In genomic region chr6:168536665-168537249, GRCh38 we compare ENCODE assay signal across 22 cellular contexts.
DNase-seq lines count a peak whose midpoint lies in the region; ATAC-seq, FAIRE-seq and TF ChIP-seq lines count a peak whose summit lies in the region.
"Had no signal": no experiment of that assay in that cellular context is flagged by ENCODE, and none has a peak within 500 bp of the region (broad histone marks: within the 10 kb centered on the region; RNA-seq: fewer than 3 reads in every experiment).

No MANE protein-coding gene starts in this region.

- 46% methylated on average over 5 of the region's 14 CpGs; no CpG with 5 or more reads in 1 of the 2 donors for WGBS in gastroesophageal sphincter (ENCODE audit: low coverage in 1 of 2), 2 donors
- 80% methylated on average over 14 of the region's 14 CpGs for WGBS in prostate gland

- ATAC-seq in gastroesophageal sphincter = peak; percentile 22
- no peak for ATAC-seq in thoracic aorta (ENCODE audit: insufficient number of reproducible peaks, low FRiP score, low read depth)
- no peak for ATAC-seq in GM18907 (IDR thresholded peaks at IDR 0.05; ENCODE audit: unreplicated experiment)
- ATAC-seq: GM12878, WTC11 had no signal

- no peak for TF ChIP-seq POLR2A in gastroesophageal sphincter (IDR thresholded peaks at IDR 0.05)
- no peak for TF ChIP-seq POLR2A in prostate gland (IDR thresholded peaks at IDR 0.05)

- peak overlapping the region; percentile 69 for H3K27ac ChIP-seq in cingulate gyrus (ENCODE audit: low read depth, low read length)
- H3K27ac ChIP-seq in gastroesophageal sphincter = peak overlapping the region; percentile 1 to 85 (median 80)
- peak overlapping the region; percentile 62 to 63 for H3K27ac ChIP-seq in prostate gland
- peak overlapping the region; percentile 70 to 79 for H3K27ac ChIP-seq in thoracic aorta

- FAIRE-seq in urothelium cell line (lab: Jason Lieb, UNC) = no peak
- FAIRE-seq: GM12878, islet of Langerhans had no signal

- TF ChIP-seq CTCF in gastroesophageal sphincter (IDR thresholded peaks at IDR 0.05) (no peak), prostate gland (IDR thresholded peaks at IDR 0.05) (no peak), thoracic aorta (IDR thresholded peaks at IDR 0.05) (no peak)

- H3K9me3 ChIP-seq in gastroesophageal sphincter (no peaks in the 10 kb centered on the region), prostate gland (no peaks in the 10 kb centered on the region), thoracic aorta (no peaks in the 10 kb centered on the region)

- TF ChIP-seq EP300 in gastroesophageal sphincter (IDR thresholded peaks at IDR 0.05) = no peak

- H3K36me3 ChIP-seq in gastroesophageal sphincter = no peaks in the 10 kb centered on the region
- H3K36me3 ChIP-seq in prostate gland = no peaks in the 10 kb centered on the region
- H3K36me3 ChIP-seq in thoracic aorta = no peaks in the 10 kb centered on the region

- intact Hi-C loops in prostate gland (cut with DNase I) = loop anchor here (5.0 to 10.0 kb wide), 2 partner anchors 84 to 162 kb away; no protein-coding TSS in a partner anchor

- H3K27me3 ChIP-seq in gastroesophageal sphincter (no peaks in the 10 kb centered on the region), prostate gland (replicated peaks; ENCODE audit: insufficient read depth) (no peaks in the 10 kb centered on the region), thoracic aorta (replicated peaks; ENCODE audit: insufficient read depth) (no peaks in the 10 kb centered on the region)

- no peak for DNase-seq in prostate gland (ENCODE audit: low spot score)
- DNase-seq in thoracic aorta (ENCODE audit: low spot score) = no peak
- DNase-seq in DMS153 treated with DMSO at 0.1 percent for 48 hours (lab: John Stamatoyannopoulos, UW; ENCODE audit: unreplicated experiment) = no peak
- DNase-seq in urothelium cell line (ENCODE audit: low spot score) = no peak
- DNase-seq: activated CD8-positive, alpha-beta memory T cell treated with anti-CD3 and anti-CD28 coated beads, Interleukin-2, amount 50 U/mL, for 48 hours; activated naive CD8-positive, alpha-beta T cell treated with anti-CD3 and anti-CD28 coated beads for 36 hours; Calu3; cerebellar nuclear complex; effector CD4-positive, alpha-beta T cell; erythroblast; foreskin melanocyte; KBM-7; NCI-H1436 treated with DMSO at 0.1 percent for 48 hours; NCI-H446 treated with DMSO at 0.1 percent for 48 hours; SHP77; SW 1271 had no signal

- H3K4me1 ChIP-seq in gastroesophageal sphincter = peaks cover 0 to 75% (median 37%) of the 10 kb centered on the region in 3 donors
- H3K4me1 ChIP-seq in prostate gland (replicated peaks) = no peaks in the 10 kb centered on the region
- peaks cover 45 to 86% of the 10 kb centered on the region in 2 donors for H3K4me1 ChIP-seq in thoracic aorta (ENCODE audit: control insufficient read depth in 1 of 2, low read depth in 2 of 2)

- H3K4me3 ChIP-seq in gastroesophageal sphincter = no peak overlapping the region
- H3K4me3 ChIP-seq in prostate gland = no peak overlapping the region
- peak overlapping the region; percentile 2 for H3K4me3 ChIP-seq in thoracic aorta
- H3K4me3 ChIP-seq: GM12878 had no signal
